15 cellular contexts compared by ENCODE assay signal in genomic region chr17:57585341-57586098, GRCh38.
DNase-seq lines count a peak whose midpoint lies in the region; ATAC-seq and TF ChIP-seq lines count a peak whose summit lies in the region.
"Had no signal": no experiment of that assay in that cellular context is flagged by ENCODE, and none has a peak within 500 bp of the region (broad histone marks: within the 10 kb centered on the region; RNA-seq: fewer than 3 reads in every experiment).

No MANE protein-coding gene starts in this region.

- H3K27ac ChIP-seq in psoas muscle = no peak overlapping the region
- no peak overlapping the region for H3K27ac ChIP-seq in substantia nigra (ENCODE audit: low read depth, low read length, poor library complexity, severe bottlenecking)
- H3K27ac ChIP-seq: brain microvascular endothelial cell, esophagus muscularis mucosa had no signal

- CTCF ChIA-PET in WTC11 (lab: Charles Lee) = interaction anchor here (1.3 kb wide), 1 partner anchor 12 kb away, joined by 8 read pairs; no protein-coding TSS in a partner anchor

- H3K36me3 Mint-ChIP-seq in WTC11 = no peaks in the 10 kb centered on the region
- H3K36me3 Mint-ChIP-seq: naive B cell had no signal

- peaks cover 24% of the 10 kb centered on the region for H3K4me1 Mint-ChIP-seq in WTC11

- TF ChIP-seq CTCF in WTC11 (IDR thresholded peaks at IDR 0.05) = no peak
- no peak for TF ChIP-seq CTCF in psoas muscle (IDR thresholded peaks at IDR 0.05)

- H3K9me3 ChIP-seq in psoas muscle = no peaks in the 10 kb centered on the region
- H3K9me3 ChIP-seq: esophagus muscularis mucosa had no signal

- DNase-seq in DMS 273 (lab: John Stamatoyannopoulos, UW; ENCODE audit: unreplicated experiment) (peak; percentile 89), NCI-H1694 treated with DMSO at 0.1 percent for 48 hours (lab: John Stamatoyannopoulos, UW) (peak; percentile 88), WTC11 (ENCODE audit: low spot score) (no peak), retina (peak; percentile 65), psoas muscle (no peak), DMS79 treated with DMSO at 0.1 percent for 48 hours (lab: John Stamatoyannopoulos, UW) (no peak), substantia nigra (lab: John Stamatoyannopoulos, UW) (no peak)
- DNase-seq: activated CD4-positive, alpha-beta T cell treated with anti-CD3 and anti-CD28 coated beads for 1 hour; activated naive CD4-positive, alpha-beta T cell treated with anti-CD3 and anti-CD28 coated beads for 36 hours; brain microvascular endothelial cell; HCEC 1CT; naive B cell; NCI-H2107; SHP77 treated with DMSO at 0.1 percent for 48 hours had no signal

- H3K27ac Mint-ChIP-seq in WTC11 = peak overlapping the region; percentile 21
- H3K27ac Mint-ChIP-seq: activated naive CD4-positive, alpha-beta T cell treated with anti-CD3 and anti-CD28 coated beads for 36 hours had no signal

- POLR2A ChIA-PET in WTC11 (lab: Charles Lee) = interaction anchor here (0.5 to 0.6 kb wide), 2 partner anchors 169 to 301 kb away, joined by 3 to 5 read pairs; no protein-coding TSS in a partner anchor

- ATAC-seq in WTC11 (no peak), psoas muscle (no peak)

- no peaks in the 10 kb centered on the region for H3K27me3 Mint-ChIP-seq in WTC11 (ENCODE audit: low read depth)
- H3K27me3 Mint-ChIP-seq: naive B cell had no signal

- no peaks in the 10 kb centered on the region for H3K36me3 ChIP-seq in psoas muscle (ENCODE audit: insufficient read depth in 1 of 2, low read depth in 1 of 2)
- H3K36me3 ChIP-seq: brain microvascular endothelial cell, esophagus muscularis mucosa had no signal

- 63 to 76% (median 67%) methylated on average over 20 of the region's 20 CpGs for WGBS in psoas muscle, 3 donors

- no peaks in the 10 kb centered on the region for H3K9me3 Mint-ChIP-seq in WTC11
- H3K9me3 Mint-ChIP-seq: activated naive CD4-positive, alpha-beta T cell treated with anti-CD3 and anti-CD28 coated beads for 36 hours; naive B cell had no signal

- peaks cover 33% of the 10 kb centered on the region for H3K4me1 ChIP-seq in psoas muscle

- H3K4me3 ChIP-seq in psoas muscle = no peak overlapping the region
- H3K4me3 ChIP-seq: esophagus muscularis mucosa had no signal

- no peaks in the 10 kb centered on the region for H3K27me3 ChIP-seq in psoas muscle (ENCODE audit: insufficient read depth in 3 of 3, low read length in 2 of 3)
- H3K27me3 ChIP-seq: esophagus muscularis mucosa had no signal

- intact Hi-C loops in psoas muscle (cut with DNase I) = no loop called here

- H3K4me3 Mint-ChIP-seq in WTC11 = no peak overlapping the region
- H3K4me3 Mint-ChIP-seq: activated naive CD4-positive, alpha-beta T cell treated with anti-CD3 and anti-CD28 coated beads for 36 hours; naive B cell had no signal

TF ChIP-seq in WTC11, 78 proteins besides CTCF, POLR2A, EP300 and RAD21:
- no peak for TF ChIP-seq FOXP1 (CRISPR knock-in tag; IDR thresholded peaks at IDR 0.05; ENCODE audit: borderline replicate concordance)

Comparison
In these comparisons a context has a peak if more than half of its experiments do, and no peak if none do; other contexts are left out.
1. DNase-seq: peak in DMS 273 (single experiment), NCI-H1694 treated with DMSO at 0.1 percent for 48 hours (single experiment) and retina (single experiment); none in WTC11 (single experiment), psoas muscle (0 of 2), DMS79 treated with DMSO at 0.1 percent for 48 hours (single experiment) and substantia nigra (0 of 49).